Comparison of ENCODE assay signal across 5 cellular contexts in the genomic region with DNA sequence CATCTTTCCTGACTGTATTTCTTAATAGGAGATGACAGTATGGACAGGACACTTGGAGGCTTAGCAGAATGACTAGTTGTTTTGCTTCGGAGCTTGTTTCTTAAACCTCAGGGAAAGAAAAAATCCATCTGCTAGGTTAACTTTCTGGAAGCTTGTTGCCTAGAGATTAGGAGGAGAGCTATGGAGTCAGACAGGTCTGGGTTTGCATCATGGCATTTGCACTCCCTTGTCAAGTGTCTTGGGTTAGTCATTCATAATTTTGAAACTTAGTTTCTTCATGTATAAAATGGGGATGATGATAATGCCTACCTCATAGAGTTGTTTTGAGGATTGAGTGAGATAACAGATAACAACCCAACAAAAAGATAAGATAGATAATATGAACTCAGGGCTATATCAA.
"Had no signal": no experiment of that assay in that cellular context is flagged by ENCODE, and none has a peak within 500 bp of the region (broad histone marks: within the 10 kb centered on the region; RNA-seq: fewer than 3 reads in every experiment).

No MANE protein-coding gene starts in this region.

- ATAC-seq: GM23338, K562 had no signal

- H3K4me3 ChIP-seq: GM23338, K562 had no signal

- DNase-seq: H9, HCEC 1CT, IMR-90 had no signal
